ENCODE assay signal across 1 cellular context in genomic region chr1:205749094-205749825, GRCh38.
TF ChIP-seq lines count a peak whose summit lies in the region.

No MANE protein-coding gene starts in this region.

TF ChIP-seq in HepG2, 621 proteins besides CTCF, POLR2A, EP300 and RAD21 (continued from another document):
- TF ChIP-seq KIAA2018 (CRISPR knock-in tag; IDR thresholded peaks at IDR 0.05; ENCODE audit: borderline replicate concordance) (no peak), NCOA5 (CRISPR knock-in tag; IDR thresholded peaks at IDR 0.05) (no peak), ZNF274 (CRISPR knock-in tag; IDR thresholded peaks at IDR 0.05) (no peak; the same call in 1 of the 2 replicates), GATAD1 (CRISPR knock-in tag; IDR thresholded peaks at IDR 0.05) (peak; percentile 68)
